Comparison of ENCODE assay signal across 2 cellular contexts in genomic region chr7:157425137-157425731, GRCh38.
TF ChIP-seq lines count a peak whose summit lies in the region.

No MANE protein-coding gene starts in this region.

TF ChIP-seq in GM23338, 12 proteins besides CTCF, POLR2A, EP300 and RAD21 (continued from another document):
- TF ChIP-seq CREB1 (CRISPR knock-in tag; IDR thresholded peaks at IDR 0.05; ENCODE audit: low read depth) (no peak), EZH2phosphoT487 (IDR thresholded peaks at IDR 0.05; ENCODE audit: unreplicated experiment) (no peak), JUNB (IDR thresholded peaks at IDR 0.05; ENCODE audit: unreplicated experiment) (no peak), STAT1 (IDR thresholded peaks at IDR 0.05; ENCODE audit: unreplicated experiment) (no peak)

TF ChIP-seq in HCT116, 20 proteins besides CTCF, POLR2A, EP300 and RAD21 (continued from another document):
- TF ChIP-seq ZBTB33 (IDR thresholded peaks at IDR 0.05; ENCODE audit: extremely low read depth, insufficient replicate concordance, low read length) = no peak
